Comparison of ENCODE assay signal across 1 cellular context in the genomic region with DNA sequence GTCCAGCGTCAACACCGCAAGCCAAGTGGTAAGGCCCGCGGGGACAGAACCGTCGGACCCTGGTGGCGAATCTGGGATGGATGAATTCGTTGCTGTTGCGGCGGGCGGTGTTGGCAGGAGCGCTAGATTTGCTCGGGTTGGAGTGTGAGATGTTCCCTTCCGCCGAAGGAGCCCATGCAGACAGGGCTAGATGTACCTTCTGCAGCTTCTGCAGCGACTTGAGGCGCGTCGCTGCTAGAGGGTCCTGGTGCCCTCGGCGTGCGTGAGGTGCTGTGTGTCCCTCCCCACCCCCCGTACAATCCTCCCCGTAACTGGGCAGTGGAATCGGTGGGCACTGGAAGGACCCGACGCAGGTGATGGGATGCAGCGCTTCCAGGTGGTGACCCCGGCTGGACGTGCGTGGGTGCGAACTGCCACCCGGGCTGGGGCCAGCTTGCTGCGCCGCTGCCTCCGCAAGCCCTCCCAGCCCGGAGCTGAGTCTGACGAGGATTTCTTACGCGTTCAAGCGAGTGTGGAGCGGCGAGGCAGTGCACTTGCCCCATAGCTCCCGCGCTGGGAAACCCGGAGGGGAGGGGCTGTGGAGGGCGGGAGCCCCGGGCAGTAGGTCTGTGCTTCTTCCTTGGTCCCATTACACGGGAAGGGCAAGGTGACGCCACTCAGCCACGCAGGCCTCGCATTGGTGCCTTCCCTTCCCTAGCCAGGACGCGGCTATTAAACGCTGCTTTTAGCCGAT.
A peak's percentile ranks its signal among the peaks of the same experiment; 100 is the strongest.
TF ChIP-seq lines count a peak whose summit lies in the region.

No MANE protein-coding gene starts in this region.

TF ChIP-seq in WTC11, 78 proteins besides CTCF, POLR2A, EP300 and RAD21 (continued from another document and continues in another):
- TF ChIP-seq SOX15 (CRISPR knock-in tag; IDR thresholded peaks at IDR 0.05) (no peak), JAZF1 (CRISPR knock-in tag; IDR thresholded peaks at IDR 0.05) (no peak), ZNF423 (CRISPR knock-in tag; IDR thresholded peaks at IDR 0.05) (no peak), CREM (CRISPR knock-in tag; IDR thresholded peaks at IDR 0.05) (no peak), TP53 (CRISPR knock-in tag; IDR thresholded peaks at IDR 0.05) (no peak), PRRX2 (CRISPR knock-in tag; IDR thresholded peaks at IDR 0.05) (no peak), ZNF263 (CRISPR knock-in tag; IDR thresholded peaks at IDR 0.05; ENCODE audit: low read depth) (no peak), ZNF138 (CRISPR knock-in tag; conservative IDR thresholded peaks at IDR 0.05) (no peak), JUN (CRISPR knock-in tag; IDR thresholded peaks at IDR 0.05) (no peak), TCF7 (CRISPR knock-in tag; IDR thresholded peaks at IDR 0.05; ENCODE audit: low read depth) (no peak), ZNF416 (CRISPR knock-in tag; IDR thresholded peaks at IDR 0.05) (no peak), IRF2 (CRISPR knock-in tag; IDR thresholded peaks at IDR 0.05; ENCODE audit: borderline replicate concordance, low read depth) (no peak), GTF2I (CRISPR knock-in tag; conservative IDR thresholded peaks at IDR 0.05) (no peak; the same call in 1 of the 2 replicates), ZNF232 (CRISPR knock-in tag; IDR thresholded peaks at IDR 0.05) (0 out of 2 replicates have a peak, but pooled peaks have one; percentile 18), NFE2L1 (CRISPR knock-in tag; IDR thresholded peaks at IDR 0.05) (peak; percentile 47; the same call in 1 of the 2 replicates), RORB (CRISPR knock-in tag; IDR thresholded peaks at IDR 0.05) (no peak), CBFB (CRISPR knock-in tag; IDR thresholded peaks at IDR 0.05; ENCODE audit: low read depth) (no peak), NR2C2 (CRISPR knock-in tag; IDR thresholded peaks at IDR 0.05) (no peak), ZNF121 (CRISPR knock-in tag; IDR thresholded peaks at IDR 0.05) (no peak; the same call in 1 of the 2 replicates)
- TF ChIP-seq, protein P1, sequence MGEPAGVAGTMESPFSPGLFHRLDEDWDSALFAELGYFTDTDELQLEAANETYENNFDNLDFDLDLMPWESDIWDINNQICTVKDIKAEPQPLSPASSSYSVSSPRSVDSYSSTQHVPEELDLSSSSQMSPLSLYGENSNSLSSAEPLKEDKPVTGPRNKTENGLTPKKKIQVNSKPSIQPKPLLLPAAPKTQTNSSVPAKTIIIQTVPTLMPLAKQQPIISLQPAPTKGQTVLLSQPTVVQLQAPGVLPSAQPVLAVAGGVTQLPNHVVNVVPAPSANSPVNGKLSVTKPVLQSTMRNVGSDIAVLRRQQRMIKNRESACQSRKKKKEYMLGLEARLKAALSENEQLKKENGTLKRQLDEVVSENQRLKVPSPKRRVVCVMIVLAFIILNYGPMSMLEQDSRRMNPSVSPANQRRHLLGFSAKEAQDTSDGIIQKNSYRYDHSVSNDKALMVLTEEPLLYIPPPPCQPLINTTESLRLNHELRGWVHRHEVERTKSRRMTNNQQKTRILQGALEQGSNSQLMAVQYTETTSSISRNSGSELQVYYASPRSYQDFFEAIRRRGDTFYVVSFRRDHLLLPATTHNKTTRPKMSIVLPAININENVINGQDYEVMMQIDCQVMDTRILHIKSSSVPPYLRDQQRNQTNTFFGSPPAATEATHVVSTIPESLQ (CRISPR knock-in tag; IDR thresholded peaks at IDR 0.05) = no peak
- TF ChIP-seq, protein P2, sequence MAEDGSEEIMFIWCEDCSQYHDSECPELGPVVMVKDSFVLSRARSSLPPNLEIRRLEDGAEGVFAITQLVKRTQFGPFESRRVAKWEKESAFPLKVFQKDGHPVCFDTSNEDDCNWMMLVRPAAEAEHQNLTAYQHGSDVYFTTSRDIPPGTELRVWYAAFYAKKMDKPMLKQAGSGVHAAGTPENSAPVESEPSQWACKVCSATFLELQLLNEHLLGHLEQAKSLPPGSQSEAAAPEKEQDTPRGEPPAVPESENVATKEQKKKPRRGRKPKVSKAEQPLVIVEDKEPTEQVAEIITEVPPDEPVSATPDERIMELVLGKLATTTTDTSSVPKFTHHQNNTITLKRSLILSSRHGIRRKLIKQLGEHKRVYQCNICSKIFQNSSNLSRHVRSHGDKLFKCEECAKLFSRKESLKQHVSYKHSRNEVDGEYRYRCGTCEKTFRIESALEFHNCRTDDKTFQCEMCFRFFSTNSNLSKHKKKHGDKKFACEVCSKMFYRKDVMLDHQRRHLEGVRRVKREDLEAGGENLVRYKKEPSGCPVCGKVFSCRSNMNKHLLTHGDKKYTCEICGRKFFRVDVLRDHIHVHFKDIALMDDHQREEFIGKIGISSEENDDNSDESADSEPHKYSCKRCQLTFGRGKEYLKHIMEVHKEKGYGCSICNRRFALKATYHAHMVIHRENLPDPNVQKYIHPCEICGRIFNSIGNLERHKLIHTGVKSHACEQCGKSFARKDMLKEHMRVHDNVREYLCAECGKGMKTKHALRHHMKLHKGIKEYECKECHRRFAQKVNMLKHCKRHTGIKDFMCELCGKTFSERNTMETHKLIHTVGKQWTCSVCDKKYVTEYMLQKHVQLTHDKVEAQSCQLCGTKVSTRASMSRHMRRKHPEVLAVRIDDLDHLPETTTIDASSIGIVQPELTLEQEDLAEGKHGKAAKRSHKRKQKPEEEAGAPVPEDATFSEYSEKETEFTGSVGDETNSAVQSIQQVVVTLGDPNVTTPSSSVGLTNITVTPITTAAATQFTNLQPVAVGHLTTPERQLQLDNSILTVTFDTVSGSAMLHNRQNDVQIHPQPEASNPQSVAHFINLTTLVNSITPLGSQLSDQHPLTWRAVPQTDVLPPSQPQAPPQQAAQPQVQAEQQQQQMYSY (CRISPR knock-in tag; IDR thresholded peaks at IDR 0.05) = no peak; the same call in 1 of the 2 replicates
- TF ChIP-seq, protein P3, sequence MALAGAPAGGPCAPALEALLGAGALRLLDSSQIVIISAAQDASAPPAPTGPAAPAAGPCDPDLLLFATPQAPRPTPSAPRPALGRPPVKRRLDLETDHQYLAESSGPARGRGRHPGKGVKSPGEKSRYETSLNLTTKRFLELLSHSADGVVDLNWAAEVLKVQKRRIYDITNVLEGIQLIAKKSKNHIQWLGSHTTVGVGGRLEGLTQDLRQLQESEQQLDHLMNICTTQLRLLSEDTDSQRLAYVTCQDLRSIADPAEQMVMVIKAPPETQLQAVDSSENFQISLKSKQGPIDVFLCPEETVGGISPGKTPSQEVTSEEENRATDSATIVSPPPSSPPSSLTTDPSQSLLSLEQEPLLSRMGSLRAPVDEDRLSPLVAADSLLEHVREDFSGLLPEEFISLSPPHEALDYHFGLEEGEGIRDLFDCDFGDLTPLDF (CRISPR knock-in tag; IDR thresholded peaks at IDR 0.05) = no peak
- TF ChIP-seq, protein P4, sequence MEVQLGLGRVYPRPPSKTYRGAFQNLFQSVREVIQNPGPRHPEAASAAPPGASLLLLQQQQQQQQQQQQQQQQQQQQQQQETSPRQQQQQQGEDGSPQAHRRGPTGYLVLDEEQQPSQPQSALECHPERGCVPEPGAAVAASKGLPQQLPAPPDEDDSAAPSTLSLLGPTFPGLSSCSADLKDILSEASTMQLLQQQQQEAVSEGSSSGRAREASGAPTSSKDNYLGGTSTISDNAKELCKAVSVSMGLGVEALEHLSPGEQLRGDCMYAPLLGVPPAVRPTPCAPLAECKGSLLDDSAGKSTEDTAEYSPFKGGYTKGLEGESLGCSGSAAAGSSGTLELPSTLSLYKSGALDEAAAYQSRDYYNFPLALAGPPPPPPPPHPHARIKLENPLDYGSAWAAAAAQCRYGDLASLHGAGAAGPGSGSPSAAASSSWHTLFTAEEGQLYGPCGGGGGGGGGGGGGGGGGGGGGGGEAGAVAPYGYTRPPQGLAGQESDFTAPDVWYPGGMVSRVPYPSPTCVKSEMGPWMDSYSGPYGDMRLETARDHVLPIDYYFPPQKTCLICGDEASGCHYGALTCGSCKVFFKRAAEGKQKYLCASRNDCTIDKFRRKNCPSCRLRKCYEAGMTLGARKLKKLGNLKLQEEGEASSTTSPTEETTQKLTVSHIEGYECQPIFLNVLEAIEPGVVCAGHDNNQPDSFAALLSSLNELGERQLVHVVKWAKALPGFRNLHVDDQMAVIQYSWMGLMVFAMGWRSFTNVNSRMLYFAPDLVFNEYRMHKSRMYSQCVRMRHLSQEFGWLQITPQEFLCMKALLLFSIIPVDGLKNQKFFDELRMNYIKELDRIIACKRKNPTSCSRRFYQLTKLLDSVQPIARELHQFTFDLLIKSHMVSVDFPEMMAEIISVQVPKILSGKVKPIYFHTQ (CRISPR knock-in tag; IDR thresholded peaks at IDR 0.05) = no peak
- TF ChIP-seq, protein P5, sequence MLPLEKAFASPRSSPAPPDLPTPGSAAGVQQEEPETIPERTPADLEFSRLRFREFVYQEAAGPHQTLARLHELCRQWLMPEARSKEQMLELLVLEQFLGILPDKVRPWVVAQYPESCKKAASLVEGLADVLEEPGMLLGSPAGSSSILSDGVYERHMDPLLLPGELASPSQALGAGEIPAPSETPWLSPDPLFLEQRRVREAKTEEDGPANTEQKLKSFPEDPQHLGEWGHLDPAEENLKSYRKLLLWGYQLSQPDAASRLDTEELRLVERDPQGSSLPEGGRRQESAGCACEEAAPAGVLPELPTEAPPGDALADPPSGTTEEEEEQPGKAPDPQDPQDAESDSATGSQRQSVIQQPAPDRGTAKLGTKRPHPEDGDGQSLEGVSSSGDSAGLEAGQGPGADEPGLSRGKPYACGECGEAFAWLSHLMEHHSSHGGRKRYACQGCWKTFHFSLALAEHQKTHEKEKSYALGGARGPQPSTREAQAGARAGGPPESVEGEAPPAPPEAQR (CRISPR knock-in tag; IDR thresholded peaks at IDR 0.05) = no peak
- TF ChIP-seq, protein P6, sequence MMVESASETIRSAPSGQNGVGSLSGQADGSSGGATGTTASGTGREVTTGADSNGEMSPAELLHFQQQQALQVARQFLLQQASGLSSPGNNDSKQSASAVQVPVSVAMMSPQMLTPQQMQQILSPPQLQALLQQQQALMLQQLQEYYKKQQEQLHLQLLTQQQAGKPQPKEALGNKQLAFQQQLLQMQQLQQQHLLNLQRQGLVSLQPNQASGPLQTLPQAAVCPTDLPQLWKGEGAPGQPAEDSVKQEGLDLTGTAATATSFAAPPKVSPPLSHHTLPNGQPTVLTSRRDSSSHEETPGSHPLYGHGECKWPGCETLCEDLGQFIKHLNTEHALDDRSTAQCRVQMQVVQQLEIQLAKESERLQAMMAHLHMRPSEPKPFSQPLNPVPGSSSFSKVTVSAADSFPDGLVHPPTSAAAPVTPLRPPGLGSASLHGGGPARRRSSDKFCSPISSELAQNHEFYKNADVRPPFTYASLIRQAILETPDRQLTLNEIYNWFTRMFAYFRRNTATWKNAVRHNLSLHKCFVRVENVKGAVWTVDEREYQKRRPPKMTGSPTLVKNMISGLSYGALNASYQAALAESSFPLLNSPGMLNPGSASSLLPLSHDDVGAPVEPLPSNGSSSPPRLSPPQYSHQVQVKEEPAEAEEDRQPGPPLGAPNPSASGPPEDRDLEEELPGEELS (CRISPR knock-in tag; IDR thresholded peaks at IDR 0.05) = no peak; the same call in 1 of the 2 replicates
- TF ChIP-seq, protein P7, sequence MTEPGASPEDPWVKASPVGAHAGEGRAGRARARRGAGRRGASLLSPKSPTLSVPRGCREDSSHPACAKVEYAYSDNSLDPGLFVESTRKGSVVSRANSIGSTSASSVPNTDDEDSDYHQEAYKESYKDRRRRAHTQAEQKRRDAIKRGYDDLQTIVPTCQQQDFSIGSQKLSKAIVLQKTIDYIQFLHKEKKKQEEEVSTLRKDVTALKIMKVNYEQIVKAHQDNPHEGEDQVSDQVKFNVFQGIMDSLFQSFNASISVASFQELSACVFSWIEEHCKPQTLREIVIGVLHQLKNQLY (CRISPR knock-in tag; IDR thresholded peaks at IDR 0.05) = no peak
- TF ChIP-seq, protein P8, sequence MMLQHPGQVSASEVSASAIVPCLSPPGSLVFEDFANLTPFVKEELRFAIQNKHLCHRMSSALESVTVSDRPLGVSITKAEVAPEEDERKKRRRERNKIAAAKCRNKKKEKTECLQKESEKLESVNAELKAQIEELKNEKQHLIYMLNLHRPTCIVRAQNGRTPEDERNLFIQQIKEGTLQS (CRISPR knock-in tag; conservative IDR thresholded peaks at IDR 0.05) = no peak
- TF ChIP-seq, protein P9, sequence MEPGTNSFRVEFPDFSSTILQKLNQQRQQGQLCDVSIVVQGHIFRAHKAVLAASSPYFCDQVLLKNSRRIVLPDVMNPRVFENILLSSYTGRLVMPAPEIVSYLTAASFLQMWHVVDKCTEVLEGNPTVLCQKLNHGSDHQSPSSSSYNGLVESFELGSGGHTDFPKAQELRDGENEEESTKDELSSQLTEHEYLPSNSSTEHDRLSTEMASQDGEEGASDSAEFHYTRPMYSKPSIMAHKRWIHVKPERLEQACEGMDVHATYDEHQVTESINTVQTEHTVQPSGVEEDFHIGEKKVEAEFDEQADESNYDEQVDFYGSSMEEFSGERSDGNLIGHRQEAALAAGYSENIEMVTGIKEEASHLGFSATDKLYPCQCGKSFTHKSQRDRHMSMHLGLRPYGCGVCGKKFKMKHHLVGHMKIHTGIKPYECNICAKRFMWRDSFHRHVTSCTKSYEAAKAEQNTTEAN (CRISPR knock-in tag; IDR thresholded peaks at IDR 0.05) = 0 out of 2 replicates have a peak, but pooled peaks have one; percentile 31
- TF ChIP-seq, protein P10, sequence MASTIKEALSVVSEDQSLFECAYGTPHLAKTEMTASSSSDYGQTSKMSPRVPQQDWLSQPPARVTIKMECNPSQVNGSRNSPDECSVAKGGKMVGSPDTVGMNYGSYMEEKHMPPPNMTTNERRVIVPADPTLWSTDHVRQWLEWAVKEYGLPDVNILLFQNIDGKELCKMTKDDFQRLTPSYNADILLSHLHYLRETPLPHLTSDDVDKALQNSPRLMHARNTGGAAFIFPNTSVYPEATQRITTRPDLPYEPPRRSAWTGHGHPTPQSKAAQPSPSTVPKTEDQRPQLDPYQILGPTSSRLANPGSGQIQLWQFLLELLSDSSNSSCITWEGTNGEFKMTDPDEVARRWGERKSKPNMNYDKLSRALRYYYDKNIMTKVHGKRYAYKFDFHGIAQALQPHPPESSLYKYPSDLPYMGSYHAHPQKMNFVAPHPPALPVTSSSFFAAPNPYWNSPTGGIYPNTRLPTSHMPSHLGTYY (CRISPR knock-in tag; IDR thresholded peaks at IDR 0.05) = no peak
- TF ChIP-seq, protein P11, sequence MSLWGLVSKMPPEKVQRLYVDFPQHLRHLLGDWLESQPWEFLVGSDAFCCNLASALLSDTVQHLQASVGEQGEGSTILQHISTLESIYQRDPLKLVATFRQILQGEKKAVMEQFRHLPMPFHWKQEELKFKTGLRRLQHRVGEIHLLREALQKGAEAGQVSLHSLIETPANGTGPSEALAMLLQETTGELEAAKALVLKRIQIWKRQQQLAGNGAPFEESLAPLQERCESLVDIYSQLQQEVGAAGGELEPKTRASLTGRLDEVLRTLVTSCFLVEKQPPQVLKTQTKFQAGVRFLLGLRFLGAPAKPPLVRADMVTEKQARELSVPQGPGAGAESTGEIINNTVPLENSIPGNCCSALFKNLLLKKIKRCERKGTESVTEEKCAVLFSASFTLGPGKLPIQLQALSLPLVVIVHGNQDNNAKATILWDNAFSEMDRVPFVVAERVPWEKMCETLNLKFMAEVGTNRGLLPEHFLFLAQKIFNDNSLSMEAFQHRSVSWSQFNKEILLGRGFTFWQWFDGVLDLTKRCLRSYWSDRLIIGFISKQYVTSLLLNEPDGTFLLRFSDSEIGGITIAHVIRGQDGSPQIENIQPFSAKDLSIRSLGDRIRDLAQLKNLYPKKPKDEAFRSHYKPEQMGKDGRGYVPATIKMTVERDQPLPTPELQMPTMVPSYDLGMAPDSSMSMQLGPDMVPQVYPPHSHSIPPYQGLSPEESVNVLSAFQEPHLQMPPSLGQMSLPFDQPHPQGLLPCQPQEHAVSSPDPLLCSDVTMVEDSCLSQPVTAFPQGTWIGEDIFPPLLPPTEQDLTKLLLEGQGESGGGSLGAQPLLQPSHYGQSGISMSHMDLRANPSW (CRISPR knock-in tag; conservative IDR thresholded peaks at IDR 0.05; ENCODE audit: low read depth) = no peak
- TF ChIP-seq, protein P12, sequence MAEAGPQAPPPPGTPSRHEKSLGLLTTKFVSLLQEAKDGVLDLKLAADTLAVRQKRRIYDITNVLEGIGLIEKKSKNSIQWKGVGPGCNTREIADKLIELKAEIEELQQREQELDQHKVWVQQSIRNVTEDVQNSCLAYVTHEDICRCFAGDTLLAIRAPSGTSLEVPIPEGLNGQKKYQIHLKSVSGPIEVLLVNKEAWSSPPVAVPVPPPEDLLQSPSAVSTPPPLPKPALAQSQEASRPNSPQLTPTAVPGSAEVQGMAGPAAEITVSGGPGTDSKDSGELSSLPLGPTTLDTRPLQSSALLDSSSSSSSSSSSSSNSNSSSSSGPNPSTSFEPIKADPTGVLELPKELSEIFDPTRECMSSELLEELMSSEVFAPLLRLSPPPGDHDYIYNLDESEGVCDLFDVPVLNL (CRISPR knock-in tag; IDR thresholded peaks at IDR 0.05; ENCODE audit: borderline replicate concordance, low read depth) = no peak
